ENCODE assay signal across 1 cellular context in genomic region chr6:26075063-26075717, GRCh38.
TF ChIP-seq lines count a peak whose summit lies in the region.

No MANE protein-coding gene starts in this region.

TF ChIP-seq in K562, 482 proteins besides CTCF, POLR2A, EP300 and RAD21 (continues in another document):
- 0 out of 6 replicates have a peak, but pooled peaks of 1 of the 3 experiments have one; percentile 29 for TF ChIP-seq ZBTB11 (CRISPR knock-in tag; IDR thresholded peaks at IDR 0.05)
- TF ChIP-seq KAT8 (IDR thresholded peaks at IDR 0.05; ENCODE audit: low read depth) = no peak
- no peak for TF ChIP-seq ZNF444 (CRISPR knock-in tag; IDR thresholded peaks at IDR 0.05)
- no peak for TF ChIP-seq ID3 (CRISPR knock-in tag; IDR thresholded peaks at IDR 0.05)
- no peak for TF ChIP-seq ID3 (tag; IDR thresholded peaks at IDR 0.05)
- TF ChIP-seq SOX6 (IDR thresholded peaks at IDR 0.05) = peak; percentile 84
- TF ChIP-seq CBFA2T3 (IDR thresholded peaks at IDR 0.05) = peak; percentile 84
- no peak for TF ChIP-seq CHCHD3 (CRISPR knock-in tag; IDR thresholded peaks at IDR 0.05)
- TF ChIP-seq ESRRA (IDR thresholded peaks at IDR 0.05; ENCODE audit: borderline replicate concordance, low read depth) = no peak
- no peak for TF ChIP-seq NONO (IDR thresholded peaks at IDR 0.05; ENCODE audit: low read depth in 2 of 2, low read length in 1 of 2)
- TF ChIP-seq MAFG (tag; conservative IDR thresholded peaks at IDR 0.05) = no peak
- TF ChIP-seq TFAM (CRISPR knock-in tag; conservative IDR thresholded peaks at IDR 0.05) = no peak
- TF ChIP-seq MTA2 (IDR thresholded peaks at IDR 0.05; ENCODE audit: low read depth) = peak; percentile 61
- no peak for TF ChIP-seq RNF219 (CRISPR knock-in tag; IDR thresholded peaks at IDR 0.05)
- TF ChIP-seq IRF2 (CRISPR knock-in tag; IDR thresholded peaks at IDR 0.05) = no peak
- no peak for TF ChIP-seq ZNF134 (CRISPR knock-in tag; conservative IDR thresholded peaks at IDR 0.05)
- TF ChIP-seq CBX8 (IDR thresholded peaks at IDR 0.05; ENCODE audit: borderline replicate concordance, extremely low read depth, low read depth, low read length, poor library complexity, severe bottlenecking) = no peak
- TF ChIP-seq NFIC (IDR thresholded peaks at IDR 0.05) = peak; percentile 30; the same call in 1 of the 2 replicates
- TF ChIP-seq CEBPB (tag; IDR thresholded peaks at IDR 0.05) = peak; percentile 70
- TF ChIP-seq HDAC2 (IDR thresholded peaks at IDR 0.05) = peak; percentile 76
- no peak for TF ChIP-seq KAT2B (IDR thresholded peaks at IDR 0.05; ENCODE audit: low read depth, low read length)
- TF ChIP-seq ELK1 (CRISPR knock-in tag; IDR thresholded peaks at IDR 0.05) = no peak
- TF ChIP-seq HDAC1 (IDR thresholded peaks at IDR 0.05) = peak in 1 of 2 experiments; percentile 71; a peak in 2 of 4 replicates
- no peak for TF ChIP-seq STAG1 (CRISPR knock-in tag; IDR thresholded peaks at IDR 0.05; ENCODE audit: borderline replicate concordance)
- TF ChIP-seq CHD7 (IDR thresholded peaks at IDR 0.05; ENCODE audit: low read depth, low read length) = no peak
- no peak for TF ChIP-seq HNRNPK (IDR thresholded peaks at IDR 0.05; ENCODE audit: low read depth, low read length, poor library complexity, severe bottlenecking)
- TF ChIP-seq XRCC4 (IDR thresholded peaks at IDR 0.05; ENCODE audit: extremely low read depth, insufficient read depth, insufficient read length) = no peak
- no peak for TF ChIP-seq KDM5B (IDR thresholded peaks at IDR 0.05; ENCODE audit: insufficient replicate concordance, low read depth, low read length)
- no peak for TF ChIP-seq MXI1 (IDR thresholded peaks at IDR 0.05; ENCODE audit: low read depth, low read length)
- TF ChIP-seq SMARCE1 (IDR thresholded peaks at IDR 0.05) = no peak
- peak; percentile 80 for TF ChIP-seq TEAD4 (IDR thresholded peaks at IDR 0.05; ENCODE audit: low read length)
- TF ChIP-seq TEAD4 (CRISPR knock-in tag; IDR thresholded peaks at IDR 0.05; ENCODE audit: borderline replicate concordance) = no peak
- peak; percentile 78; the same call in 1 of the 2 replicates for TF ChIP-seq NR2C2 (CRISPR knock-in tag; IDR thresholded peaks at IDR 0.05)
- peak; percentile 83; the same call in 1 of the 2 replicates for TF ChIP-seq NR2C2 (tag; IDR thresholded peaks at IDR 0.05)
- TF ChIP-seq MIER1 (IDR thresholded peaks at IDR 0.05; ENCODE audit: low read depth) = no peak
- TF ChIP-seq HSF4 (CRISPR knock-in tag; IDR thresholded peaks at IDR 0.05; ENCODE audit: borderline replicate concordance) = no peak
- TF ChIP-seq ZFX (CRISPR knock-in tag; IDR thresholded peaks at IDR 0.05) = no peak
- no peak for TF ChIP-seq EGR1 (conservative IDR thresholded peaks at IDR 0.05)
- peak; percentile 82 for TF ChIP-seq TAL1 (IDR thresholded peaks at IDR 0.05)
- TF ChIP-seq PURB (CRISPR knock-in tag; IDR thresholded peaks at IDR 0.05; ENCODE audit: low read depth) = no peak
- no peak for TF ChIP-seq JUN (IDR thresholded peaks at IDR 0.05; ENCODE audit: borderline replicate concordance, low read depth, low read length)
- no peak for TF ChIP-seq JUN (CRISPR knock-in tag; IDR thresholded peaks at IDR 0.05; ENCODE audit: borderline replicate concordance)
- no peak for TF ChIP-seq ZNF347 (CRISPR knock-in tag; IDR thresholded peaks at IDR 0.05; ENCODE audit: low read depth)
- TF ChIP-seq ARID1B (IDR thresholded peaks at IDR 0.05) = peak; percentile 80
- peak in 1 of 2 experiments; percentile 37; a peak in 1 of 4 replicates for TF ChIP-seq TRIM24 (IDR thresholded peaks at IDR 0.05)
- TF ChIP-seq CGGBP1 (CRISPR knock-in tag; IDR thresholded peaks at IDR 0.05) = no peak
- no peak for TF ChIP-seq COPS2 (conservative IDR thresholded peaks at IDR 0.05)
- peak; percentile 82 for TF ChIP-seq TCF3 (CRISPR knock-in tag; IDR thresholded peaks at IDR 0.05)
- TF ChIP-seq NCOR1 (IDR thresholded peaks at IDR 0.05) = peak; percentile 57
- TF ChIP-seq ZNF280B (CRISPR knock-in tag; IDR thresholded peaks at IDR 0.05) = no peak
- TF ChIP-seq SMARCA4 (IDR thresholded peaks at IDR 0.05) = peak; percentile 39; the same call in 1 of the 2 replicates
- TF ChIP-seq KDM1A (IDR thresholded peaks at IDR 0.05) = peak; percentile 91 to 93
- peak; percentile 47; the same call in 1 of the 2 replicates for TF ChIP-seq PML (IDR thresholded peaks at IDR 0.05; ENCODE audit: low read length)
- no peak for TF ChIP-seq MAZ (CRISPR knock-in tag; conservative IDR thresholded peaks at IDR 0.05 in 1 of 2, IDR thresholded peaks at IDR 0.05 in 1 of 2)
